Comparison of ENCODE assay signal across 14 cellular contexts in the genomic region with DNA sequence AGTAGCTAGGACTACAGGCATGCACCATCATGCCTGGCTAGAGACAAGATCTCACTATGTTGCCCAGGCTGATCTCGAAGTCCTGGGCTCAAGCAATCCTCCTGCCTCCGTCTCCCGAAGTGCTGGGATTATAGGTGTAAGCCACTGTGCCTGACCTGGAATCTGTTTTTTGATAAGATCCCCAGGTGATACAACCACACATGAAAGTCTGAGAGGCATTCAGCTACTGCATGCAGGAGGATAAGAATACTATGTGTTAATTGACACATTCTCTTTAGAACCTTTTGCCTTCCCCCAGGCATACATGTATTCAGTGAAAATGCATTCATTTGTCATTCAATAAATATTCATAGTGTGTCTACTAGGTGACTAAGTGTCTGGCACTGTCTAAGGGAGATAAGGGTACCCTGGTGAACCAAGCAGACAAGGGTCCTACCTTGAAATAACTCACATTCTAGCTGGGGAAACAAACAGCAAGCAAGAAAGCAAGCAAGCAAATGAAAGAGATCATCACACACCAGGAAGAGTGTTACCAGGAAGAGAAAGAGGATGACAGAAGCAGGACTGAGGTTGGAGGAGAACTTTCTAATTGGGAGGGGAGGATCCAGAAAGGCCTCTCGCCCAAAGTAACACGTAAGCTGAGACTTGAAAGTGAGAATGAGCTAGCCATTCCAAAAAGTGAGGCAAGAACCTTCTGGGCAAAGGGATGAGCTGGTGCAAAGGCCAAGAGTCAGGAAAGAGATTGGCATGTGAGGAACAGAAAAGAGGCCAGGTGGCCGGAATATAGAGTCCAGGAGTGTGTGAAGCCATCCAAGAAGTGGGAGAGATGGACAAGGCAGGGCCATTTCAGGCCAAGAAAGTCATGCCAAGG. TPM values are rescaled to one million over a fixed set of nuclear protein-coding genes. Genes with fewer than 3 reads are reported as not detected.
DNase-seq lines count a peak whose midpoint lies in the region; ATAC-seq and TF ChIP-seq lines count a peak whose summit lies in the region.
"Had no signal": no experiment of that assay in that cellular context is flagged by ENCODE, and none has a peak within 500 bp of the region (broad histone marks: within the 10 kb centered on the region; RNA-seq: fewer than 3 reads in every experiment).

No MANE protein-coding gene starts in this region.

- H3T11ph ChIP-seq in H9 (ENCODE audit: low read length), result no peak overlapping the region

- H2AK5ac ChIP-seq in H9 (ENCODE audit: insufficient read length, low read length), result no peak overlapping the region

- H3K9ac ChIP-seq in PC-3 (ENCODE audit: low read length), result no peak overlapping the region
- H3K9ac ChIP-seq in H9 (ENCODE audit: extremely low read depth, insufficient read length, low read length), result no peak overlapping the region
- H3K9ac ChIP-seq: BLaER1 had no signal

- no peak overlapping the region for H3K14ac ChIP-seq in H9 (ENCODE audit: insufficient read depth, low read length)

- peak; percentile 16; the same call in 1 of the 2 replicates for ATAC-seq in PC-3

- peaks cover 15% of the 10 kb centered on the region; the same call in 1 of the 2 replicates for H3K36me3 ChIP-seq in PC-3 (ENCODE audit: low read depth, low read length)
- no peaks in the 10 kb centered on the region for H3K36me3 ChIP-seq in neutrophil
- H3K36me3 ChIP-seq: SJCRH30 had no signal

- H3K18ac ChIP-seq in H9 (ENCODE audit: insufficient read length, low read depth, low read length), result no peak overlapping the region

- H3K27me3 ChIP-seq in PC-3 (ENCODE audit: low read length) (no peaks in the 10 kb centered on the region), neutrophil (no peaks in the 10 kb centered on the region), H9 (ENCODE audit: insufficient read depth, low read length) (peaks cover 12% of the 10 kb centered on the region; the same call in 1 of the 2 replicates)
- H3K27me3 ChIP-seq: BLaER1, SJCRH30 had no signal

- H3K23me2 ChIP-seq in H9 (ENCODE audit: insufficient read length, low read depth, low read length, poor library complexity, severe bottlenecking), result peaks cover 6% of the 10 kb centered on the region

- H3K4me1 ChIP-seq in PC-3 (ENCODE audit: insufficient read depth, low read length), result peaks cover 62% of the 10 kb centered on the region
- H3K4me1 ChIP-seq in neutrophil (ENCODE audit: control insufficient read depth in 1 of 2, insufficient read depth in 1 of 2, low read depth in 1 of 2, low read length in 1 of 2), result peaks cover 44 to 47% of the 10 kb centered on the region in 2 experiments
- H3K4me1 ChIP-seq in H9 (ENCODE audit: insufficient read depth, low read length), result peaks cover 3% of the 10 kb centered on the region
- H3K4me1 ChIP-seq: SJCRH30 had no signal

- no peaks in the 10 kb centered on the region for H3K79me1 ChIP-seq in H9 (ENCODE audit: insufficient read depth, low read depth, low read length, poor library complexity, severe bottlenecking)

- no peak overlapping the region for H3K23ac ChIP-seq in H9 (ENCODE audit: insufficient read length, low read depth, low read length)

- H4K20me1 ChIP-seq in PC-3 (ENCODE audit: low read length) (0 out of 2 replicates have a peak, but pooled peaks cover 10% of the 10 kb centered on the region), H9 (ENCODE audit: control insufficient read depth, insufficient read depth, insufficient read length) (no peaks in the 10 kb centered on the region)

- CTCF ChIA-PET in PC-3 (lab: Charles Lee), result no interaction called here

- no peak overlapping the region for H2BK20ac ChIP-seq in H9 (ENCODE audit: low read depth, low read length, poor library complexity, severe bottlenecking)

- in situ Hi-C loops in G401 (cut with HindIII; ENCODE audit: low sequenced_read_pairs), result no loop called here

- intact Hi-C loops in PC-3 (cut with micrococcal nuclease), result no loop called here

- no peaks in the 10 kb centered on the region for H3K9me2 ChIP-seq in PC-3 (replicated peaks; ENCODE audit: low read length)

- no peak overlapping the region for H4K8ac ChIP-seq in H9 (replicated peaks; ENCODE audit: insufficient read length, low read depth, low read length)

- no peak overlapping the region for H3K56ac ChIP-seq in H9 (ENCODE audit: insufficient read length, low read depth, low read length)

- H3K4ac ChIP-seq in H9 (ENCODE audit: low read depth, low read length), result no peak overlapping the region

- H4K5ac ChIP-seq in H9 (ENCODE audit: insufficient read length, low read depth, low read length), result no peak overlapping the region

- no peak overlapping the region for H2BK120ac ChIP-seq in H9 (ENCODE audit: low read depth, low read length, poor library complexity, severe bottlenecking)

- no peak overlapping the region for H2BK5ac ChIP-seq in H9 (ENCODE audit: insufficient read length, low read length)

- peaks cover 4% of the 10 kb centered on the region for H3F3A ChIP-seq in PC-3 (ENCODE audit: low read length, unreplicated experiment)

- H3K4me2 ChIP-seq in PC-3 (ENCODE audit: low read length), result peak overlapping the region; percentile 46
- no peak overlapping the region for H3K4me2 ChIP-seq in H9 (ENCODE audit: insufficient read depth, insufficient read length, low read length)
- H3K4me2 ChIP-seq: BLaER1 had no signal

- H3K79me2 ChIP-seq in PC-3 (ENCODE audit: low read length), result peaks cover 88% of the 10 kb centered on the region
- peaks cover 3% of the 10 kb centered on the region; the same call in 1 of the 2 replicates for H3K79me2 ChIP-seq in H9 (ENCODE audit: insufficient read depth, low read length)

- H3K4me1 Mint-ChIP-seq in endothelial cell (ENCODE audit: unreplicated experiment) (peaks cover 51% of the 10 kb centered on the region), H9 (peaks cover 25 to 26% of the 10 kb centered on the region in 2 experiments), mesothelial cell of epicardium (peaks cover 8% of the 10 kb centered on the region)

- H3K27ac Mint-ChIP-seq in endothelial cell (ENCODE audit: unreplicated experiment) (no peak overlapping the region), H9 (peak overlapping the region in 1 of 3 experiments; percentile 13; a peak in 1 of 7 replicates), mesothelial cell of epicardium (no peak overlapping the region)
- H3K27ac Mint-ChIP-seq: HFFc6 had no signal

- POLR2A ChIA-PET in PC-3 (lab: Charles Lee; ENCODE audit: unreplicated experiment), result no interaction called here

- H3K9me3 Mint-ChIP-seq in endothelial cell (ENCODE audit: unreplicated experiment) (no peaks in the 10 kb centered on the region), H9 (no peaks in the 10 kb centered on the region), mesothelial cell of epicardium (no peaks in the 10 kb centered on the region)
- H3K9me3 Mint-ChIP-seq: HFFc6 had no signal

- peaks cover 46% of the 10 kb centered on the region for H3K36me3 Mint-ChIP-seq in endothelial cell (ENCODE audit: low read depth, unreplicated experiment)
- peaks cover 0 to 5% (median 0%) of the 10 kb centered on the region in 3 experiments; a peak in 3 of 7 replicates for H3K36me3 Mint-ChIP-seq in H9 (ENCODE audit: insufficient read depth in 1 of 3, low read depth in 3 of 3)
- H3K36me3 Mint-ChIP-seq in mesothelial cell of epicardium, result no peaks in the 10 kb centered on the region

- BruUV-seq in PC-3 (replicated peaks; lab: Mats Ljungman, UMichigan), result no TSS peak

- H3K4me3 ChIP-seq in PC-3 (ENCODE audit: low read length) (no peak overlapping the region), neutrophil (ENCODE audit: low read depth in 1 of 2, low read length in 1 of 2) (no peak overlapping the region)
- H3K4me3 ChIP-seq: BLaER1, SJCRH30 had no signal

- peak; percentile 78 for DNase-seq in G401 (ENCODE audit: low spot score)
- peak; percentile 57 for DNase-seq in PC-3
- DNase-seq in endothelial cell (ENCODE audit: low spot score), result no peak
- no peak for DNase-seq in H9
- DNase-seq in mesothelial cell of epicardium (ENCODE audit: low spot score in 2 of 2, unreplicated experiment in 2 of 2), result no peak
- DNase-seq in A172 (ENCODE audit: low spot score), result no peak
- DNase-seq: activated gamma-delta T cell treated with Interleukin-2 at 50 U/mL for 16 hours, DND-41, HFFc6, NCI-H2107, NCI-H82, SJCRH30 had no signal

- no CpG with 5 or more reads among the region's 6 CpGs for WGBS in H9 (ENCODE audit: extremely low coverage, insufficient read length, low lambda C conversion rate)

- H3K4me3 Mint-ChIP-seq in endothelial cell (ENCODE audit: unreplicated experiment) (peak overlapping the region; percentile 53), H9 (no peak overlapping the region), mesothelial cell of epicardium (no peak overlapping the region)
- H3K4me3 Mint-ChIP-seq: HFFc6 had no signal

- H3K9me3 ChIP-seq in PC-3 (ENCODE audit: low read length), result no peaks in the 10 kb centered on the region
- H3K9me3 ChIP-seq in neutrophil, result no peaks in the 10 kb centered on the region
- H3K9me3 ChIP-seq in H9 (ENCODE audit: control insufficient read depth, low read depth, low read length), result no peaks in the 10 kb centered on the region
- H3K9me3 ChIP-seq: SJCRH30 had no signal

- TF ChIP-seq CTCF in PC-3 (conservative IDR thresholded peaks at IDR 0.05; ENCODE audit: low read depth, low read length) (no peak), endothelial cell (IDR thresholded peaks at IDR 0.05; ENCODE audit: unreplicated experiment) (no peak), neutrophil (IDR thresholded peaks at IDR 0.05) (no peak), H9 (conservative IDR thresholded peaks at IDR 0.05) (no peak), mesothelial cell of epicardium (IDR thresholded peaks at IDR 0.05; ENCODE audit: unreplicated experiment) (no peak)

- no peak overlapping the region for H2BK12ac ChIP-seq in H9 (ENCODE audit: insufficient read length, low read depth, low read length)

- H3K27ac ChIP-seq in PC-3 (ENCODE audit: low read length) (no peak overlapping the region), neutrophil (peak overlapping the region; percentile 68), H9 (ENCODE audit: insufficient read length, low read depth, low read length) (no peak overlapping the region)
- H3K27ac ChIP-seq: BLaER1, SJCRH30 had no signal

- no peak overlapping the region for H2AFZ ChIP-seq in PC-3 (ENCODE audit: low read length)
- no peak overlapping the region for H2AFZ ChIP-seq in H9 (ENCODE audit: low read length)

- H4K91ac ChIP-seq in H9 (ENCODE audit: insufficient read length, low read depth, low read length), result no peak overlapping the region

- H2BK15ac ChIP-seq in H9 (ENCODE audit: low read depth, low read length), result no peak overlapping the region

- H3K27me3 Mint-ChIP-seq in endothelial cell (ENCODE audit: unreplicated experiment) (peaks cover 3% of the 10 kb centered on the region), H9 (ENCODE audit: low read depth) (peaks cover 29% of the 10 kb centered on the region), mesothelial cell of epicardium (ENCODE audit: low read depth) (peaks cover 29% of the 10 kb centered on the region)

RNA-seq across cellular contexts. Expression of gene GFOD1, which starts 6.5 kb away (rescaled TPM):
- not detected in 2 replicates for total RNA-seq in G401 (2014; rRNA removed; shearing (Covaris generic))
- total RNA-seq in PC-3 (2014; rRNA removed) (16.0 and 21.8 TPM in 2 replicates), endothelial cell (ENCODE audit: unreplicated experiment) (47.6 TPM), H9 (2021) (6.1 TPM in 2 replicates), mesothelial cell of epicardium (3.5 to 4.8 TPM (median 4.0 TPM) in 3 replicates)
- 2.5 and 3.3 TPM in 2 replicates for total RNA-seq in A172 (2014; rRNA removed; shearing (Covaris generic))

Comparison
In these comparisons a context has a peak if more than half of its experiments do, and no peak if none do; other contexts are left out.
1. DNase-seq: peak in G401 (single experiment) and PC-3 (single experiment); none in endothelial cell (single experiment), H9 (single experiment), mesothelial cell of epicardium (0 of 2) and A172 (single experiment).